In the genomic region with DNA sequence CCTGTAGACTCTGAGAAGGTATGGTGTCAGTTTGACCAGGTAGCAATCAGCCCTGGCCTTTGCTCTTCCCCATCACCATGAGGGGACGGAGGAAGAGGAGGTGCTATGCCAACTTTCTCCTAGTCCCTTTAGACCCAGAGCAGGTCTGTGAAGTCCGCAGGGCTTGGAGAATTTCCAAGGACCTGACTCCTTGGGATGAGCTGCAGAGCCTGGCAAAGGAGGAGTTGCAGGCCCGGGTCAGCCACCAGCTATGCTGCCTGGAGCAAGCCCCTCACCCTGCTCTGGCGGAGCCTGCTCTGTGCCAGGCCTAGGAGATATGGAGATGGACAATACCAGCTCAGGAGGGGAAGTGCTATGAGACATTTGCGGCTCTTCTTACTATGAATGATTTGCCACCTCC, we compare ENCODE assay signal across 32 cellular contexts.
"Had no signal": no experiment of that assay in that cellular context is flagged by ENCODE, and none has a peak within 500 bp of the region (broad histone marks: within the 10 kb centered on the region; RNA-seq: fewer than 3 reads in every experiment).

No MANE protein-coding gene starts in this region.

- ATAC-seq: activated CD4-positive, CD25-positive, alpha-beta regulatory T cell treated with anti-CD3 and anti-CD28 coated beads, Interleukin-2, amount 50 U/mL, for 24 hours; activated CD8-positive, alpha-beta T cell treated with anti-CD3 and anti-CD28 coated beads for 36 hours; activated T-cell treated with anti-CD3 and anti-CD28 coated beads, Interleukin-2, amount 50 U/mL, for 4 hours; activated T-helper 17 cell treated with anti-CD3 and anti-CD28 coated beads, Interleukin-2, amount 50 U/mL, for 72 hours; effector memory CD8-positive, alpha-beta T cell; gastroesophageal sphincter; T-cell had no signal

- FAIRE-seq: astrocyte, colon, endometrium, endothelial cell of umbilical vein had no signal

- H3K27me3 ChIP-seq: esophagus squamous epithelium, gastroesophageal sphincter had no signal

- H3K27ac ChIP-seq: epithelial cell of prostate, esophagus squamous epithelium, gastroesophageal sphincter, WERI-Rb-1 had no signal

- DNase-seq: activated B cell treated with CpG ODN at 0.5 μM for 24 hours; activated CD4-positive, alpha-beta T cell treated with anti-CD3 and anti-CD28 coated beads for 48 hours; activated CD4-positive, alpha-beta T cell treated with anti-CD3 and anti-CD28 coated beads, Interleukin-2, amount 50 U/mL, for 1 hour; activated CD4-positive, alpha-beta T cell treated with anti-CD3 and anti-CD28 coated beads, Interleukin-2, amount 50 U/mL, for 48 hours; activated CD8-positive, alpha-beta memory T cell treated with anti-CD3 and anti-CD28 coated beads for 24 hours; activated CD8-positive, alpha-beta T cell treated with anti-CD3 and anti-CD28 coated beads for 36 hours; activated effector memory CD4-positive, alpha-beta T cell treated with Interleukin-2 at 50 U/mL for 16 hours; activated gamma-delta T cell treated with Interleukin-2 at 50 U/mL for 16 hours; activated naive CD4-positive, alpha-beta T cell treated with anti-CD3 and anti-CD28 coated beads, Interleukin-2, amount 50 U/mL, for 16 hours; activated naive CD4-positive, alpha-beta T cell treated with Interleukin-2 at 50 U/mL for 16 hours; activated T-cell treated with anti-CD3 and anti-CD28 coated beads, Interleukin-2, amount 50 U/mL, for 4 hours; amniotic stem cell; anterior cingulate cortex; caudate nucleus; cortex of kidney; dermis blood vessel endothelial cell; effector CD4-positive, alpha-beta T cell; effector memory CD8-positive, alpha-beta T cell; esophagus squamous epithelium; foreskin melanocyte; SW 1271; T-cell; T1000; WERI-Rb-1 had no signal

- H3K9me3 ChIP-seq: esophagus squamous epithelium, gastroesophageal sphincter had no signal

- H3K4me3 ChIP-seq: esophagus squamous epithelium, gastroesophageal sphincter had no signal
